ENCODE assay signal across 17 cellular contexts in the genomic region with DNA sequence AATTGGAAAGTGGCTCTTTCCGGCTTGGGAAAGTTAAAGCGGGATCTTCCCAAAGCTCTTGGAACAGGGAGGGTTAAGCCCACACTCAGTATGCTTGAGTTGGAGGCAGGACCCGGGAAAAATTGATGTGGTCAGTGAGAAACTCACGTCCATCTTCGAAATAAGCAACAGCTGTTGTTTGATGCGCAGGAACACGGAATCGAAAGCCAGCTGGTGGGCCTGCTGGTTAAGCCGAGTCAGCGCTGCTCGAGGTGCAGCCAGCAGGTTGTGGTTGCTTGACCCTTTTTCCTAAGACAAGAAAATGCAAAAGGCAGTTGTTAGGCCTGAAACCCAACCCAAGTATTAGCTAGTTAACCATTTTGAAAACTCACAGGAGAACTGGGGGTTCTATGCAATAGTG.
"Had no signal": no experiment of that assay in that cellular context is flagged by ENCODE, and none has a peak within 500 bp of the region (broad histone marks: within the 10 kb centered on the region; RNA-seq: fewer than 3 reads in every experiment).

No MANE protein-coding gene starts in this region.

- H3K27me3 ChIP-seq: ascending aorta, breast epithelium, gastroesophageal sphincter, neutrophil, stomach had no signal

- H3K4me1 ChIP-seq: ascending aorta, breast epithelium had no signal

- H3K4me3 Mint-ChIP-seq: activated CD4-positive, alpha-beta memory T cell treated with anti-CD3 and anti-CD28 coated beads, Interleukin-2, amount 10 ng/mL, durations not matched to agents 7 days and 5 days; activated naive CD4-positive, alpha-beta T cell treated with anti-CD3 and anti-CD28 coated beads, Interleukin-2, amount 10 ng/mL, durations not matched to agents 7 days and 5 days; activated T-cell treated with anti-CD3 and anti-CD28 coated beads, Interleukin-2, amount 50 U/mL, for 24 hours; naive thymus-derived CD4-positive, alpha-beta T cell; WTC11 had no signal

- H3K36me3 ChIP-seq: breast epithelium had no signal

- H3K9me3 Mint-ChIP-seq: activated CD4-positive, alpha-beta memory T cell treated with anti-CD3 and anti-CD28 coated beads, Interleukin-2, amount 10 ng/mL, durations not matched to agents 7 days and 5 days; activated naive CD4-positive, alpha-beta T cell treated with anti-CD3 and anti-CD28 coated beads, Interleukin-2, amount 10 ng/mL, durations not matched to agents 7 days and 5 days; activated T-cell treated with anti-CD3 and anti-CD28 coated beads, Interleukin-2, amount 50 U/mL, for 24 hours; naive thymus-derived CD4-positive, alpha-beta T cell; WTC11 had no signal

- DNase-seq: activated CD4-positive, alpha-beta memory T cell treated with anti-CD3 and anti-CD28 coated beads, Interleukin-2, amount 10 ng/mL, durations not matched to agents 7 days and 5 days; activated CD4-positive, alpha-beta T cell treated with anti-CD3 and anti-CD28 coated beads for 4 hours; activated naive CD4-positive, alpha-beta T cell treated with anti-CD3 and anti-CD28 coated beads, Interleukin-2, amount 10 ng/mL, durations not matched to agents 7 days and 5 days; activated T-cell treated with anti-CD3 and anti-CD28 coated beads, Interleukin-2, amount 50 U/mL, for 24 hours; erythroblast; left cardiac atrium; naive thymus-derived CD4-positive, alpha-beta T cell; stomach; T-helper 2 cell had no signal

- H3K9me3 ChIP-seq: ascending aorta, breast epithelium, gastroesophageal sphincter, neutrophil, stomach, thoracic aorta had no signal

- H3K4me3 ChIP-seq: ascending aorta, breast epithelium, gastroesophageal sphincter, lung, stomach, thoracic aorta had no signal

- H3K9ac ChIP-seq: parathyroid adenoma had no signal

- H3K27me3 Mint-ChIP-seq: activated CD4-positive, alpha-beta memory T cell treated with anti-CD3 and anti-CD28 coated beads, Interleukin-2, amount 10 ng/mL, durations not matched to agents 7 days and 5 days; activated naive CD4-positive, alpha-beta T cell treated with anti-CD3 and anti-CD28 coated beads, Interleukin-2, amount 10 ng/mL, durations not matched to agents 7 days and 5 days; activated T-cell treated with anti-CD3 and anti-CD28 coated beads, Interleukin-2, amount 50 U/mL, for 24 hours; naive thymus-derived CD4-positive, alpha-beta T cell had no signal

- H3K4me1 Mint-ChIP-seq: activated naive CD4-positive, alpha-beta T cell treated with anti-CD3 and anti-CD28 coated beads, Interleukin-2, amount 10 ng/mL, durations not matched to agents 7 days and 5 days; naive thymus-derived CD4-positive, alpha-beta T cell had no signal

- H3K27ac ChIP-seq: ascending aorta, breast epithelium, neutrophil, parathyroid adenoma, thoracic aorta had no signal

- ATAC-seq: gastroesophageal sphincter; naive thymus-derived CD4-positive, alpha-beta T cell; WTC11 had no signal

- H2AFZ ChIP-seq: parathyroid adenoma had no signal

- H3K27ac Mint-ChIP-seq: activated CD4-positive, alpha-beta memory T cell treated with anti-CD3 and anti-CD28 coated beads, Interleukin-2, amount 10 ng/mL, durations not matched to agents 7 days and 5 days; activated naive CD4-positive, alpha-beta T cell treated with anti-CD3 and anti-CD28 coated beads, Interleukin-2, amount 10 ng/mL, durations not matched to agents 7 days and 5 days; activated T-cell treated with anti-CD3 and anti-CD28 coated beads, Interleukin-2, amount 50 U/mL, for 24 hours; naive thymus-derived CD4-positive, alpha-beta T cell had no signal
